In genomic region chr18:67199993-67200617, GRCh38 we compare ENCODE assay signal across 8 cellular contexts.
A peak's percentile ranks its signal among the peaks of the same experiment; 100 is the strongest.
DNase-seq lines count a peak whose midpoint lies in the region; ATAC-seq, FAIRE-seq and TF ChIP-seq lines count a peak whose summit lies in the region.

No MANE protein-coding gene starts in this region.

- no peaks in the 10 kb centered on the region for H3K79me2 ChIP-seq in SU-DHL-6 (ENCODE audit: insufficient read depth, low read length)

- no peaks in the 10 kb centered on the region for H4K20me1 ChIP-seq in SU-DHL-6 (ENCODE audit: low read depth, low read length)

- ATAC-seq in GM18502 (IDR thresholded peaks at IDR 0.05; ENCODE audit: poor library complexity, unreplicated experiment): peak; percentile 98
- peak; percentile 95 for ATAC-seq in HG02852 (IDR thresholded peaks at IDR 0.05; ENCODE audit: unreplicated experiment)
- ATAC-seq in sciatic nerve: peak; percentile 45

- intact Hi-C loops in sciatic nerve (cut with DNase I): loop anchor here (5.0 kb wide), 1 partner anchor 98 kb away; no protein-coding TSS in a partner anchor

- no peak overlapping the region for H3K4me2 ChIP-seq in SU-DHL-6 (ENCODE audit: low read depth, low read length, poor library complexity, severe bottlenecking)

- peak; percentile 44 for TF ChIP-seq CTCF in SU-DHL-6 (IDR thresholded peaks at IDR 0.05; ENCODE audit: insufficient read depth, low read length, poor library complexity, severe bottlenecking)

- peak; percentile 97 for FAIRE-seq in frontal cortex (lab: Jason Lieb, UNC)

- no peaks in the 10 kb centered on the region for H3K9me3 ChIP-seq in SU-DHL-6 (ENCODE audit: insufficient read depth, low read length)

- no peak overlapping the region for H3K4me3 ChIP-seq in SU-DHL-6 (ENCODE audit: insufficient read depth, low read length, poor library complexity, severe bottlenecking)

- no peaks in the 10 kb centered on the region for H3K9me2 ChIP-seq in SU-DHL-6 (replicated peaks; ENCODE audit: insufficient read depth, low read length)

- no peaks in the 10 kb centered on the region for H3K36me3 ChIP-seq in SU-DHL-6 (ENCODE audit: low read length)

- DNase-seq in AG20443 (ENCODE audit: low spot score) (peak; percentile 21), NCI-H1092 treated with DMSO at 0.1 percent for 48 hours (lab: John Stamatoyannopoulos, UW) (peak; percentile 87), frontal cortex (ENCODE audit: low spot score in 2 of 2) (peak in 1 of 2 donors; percentile 5), sciatic nerve (ENCODE audit: low spot score) (no peak)
- no peak for DNase-seq in NK-92 treated with Interleukin-12 subunit alpha and Interleukin-12 subunit beta, amount 100 ng/mL, for 24 hours (lab: John Stamatoyannopoulos, UW)

- H3K9ac ChIP-seq in SU-DHL-6 (ENCODE audit: low read length): no peak overlapping the region

- no peak overlapping the region for H2AFZ ChIP-seq in SU-DHL-6 (ENCODE audit: low read depth, low read length, severe bottlenecking)

- no peaks in the 10 kb centered on the region for H3F3A ChIP-seq in SU-DHL-6 (ENCODE audit: insufficient read depth)

- no peaks in the 10 kb centered on the region for H3K27me3 ChIP-seq in SU-DHL-6 (ENCODE audit: low read length)

- H3K27ac ChIP-seq in SU-DHL-6 (ENCODE audit: low read depth, low read length): no peak overlapping the region

Comparison
In these comparisons a context has a peak if more than half of its experiments do, and no peak if none do; other contexts are left out.
1. DNase-seq: peak in AG20443 (single experiment) and NCI-H1092 treated with DMSO at 0.1 percent for 48 hours (single experiment); none in sciatic nerve (single experiment) and NK-92 treated with Interleukin-12 subunit alpha and Interleukin-12 subunit beta, amount 100 ng/mL, for 24 hours (single experiment).
2. ATAC-seq: peak in every context shown above with its lines; median percentile 98 in GM18502; 95 in HG02852; 45 in sciatic nerve.